ENCODE assay signal across 10 cellular contexts in the genomic region with DNA sequence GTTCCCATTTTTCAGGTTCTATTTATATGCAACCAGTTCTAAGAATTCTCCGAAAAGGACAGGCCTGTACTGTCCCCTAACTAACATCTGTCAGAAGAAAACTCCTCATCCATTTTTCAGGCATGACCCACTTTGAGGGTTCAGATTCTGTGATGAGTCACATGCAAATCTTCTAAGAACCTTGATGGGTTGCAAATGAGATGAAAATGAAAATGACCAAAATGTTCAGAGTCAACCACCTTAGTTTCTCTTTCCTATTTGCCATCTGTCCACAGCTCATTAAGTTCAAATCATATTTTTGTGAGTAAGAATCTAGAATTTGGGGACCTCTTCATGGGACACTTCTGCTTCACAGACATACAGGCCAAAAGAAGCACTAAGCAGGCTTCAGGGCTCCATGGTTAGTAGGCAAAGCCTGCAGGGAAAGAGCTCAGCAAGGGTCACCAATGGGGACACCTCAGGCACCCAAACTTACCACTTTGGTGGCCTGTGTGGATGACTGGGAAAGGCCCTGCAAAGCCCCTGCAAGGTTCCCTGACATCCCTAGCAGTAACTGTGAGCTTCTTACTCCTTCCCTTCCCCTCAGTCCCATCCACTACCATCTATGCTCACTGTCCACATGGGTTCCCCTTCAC.
A peak's percentile ranks its signal among the peaks of the same experiment; 100 is the strongest.
DNase-seq lines count a peak whose midpoint lies in the region; ATAC-seq and TF ChIP-seq lines count a peak whose summit lies in the region.
"Had no signal": no experiment of that assay in that cellular context is flagged by ENCODE, and none has a peak within 500 bp of the region (broad histone marks: within the 10 kb centered on the region; RNA-seq: fewer than 3 reads in every experiment).

No MANE protein-coding gene starts in this region.

- no peaks in the 10 kb centered on the region for H3K9me3 ChIP-seq in Peyer's patch
- H3K9me3 ChIP-seq in aorta (ENCODE audit: control insufficient read depth, low read length) = no peaks in the 10 kb centered on the region
- H3K9me3 ChIP-seq in upper lobe of left lung = no peaks in the 10 kb centered on the region
- H3K9me3 ChIP-seq: BLaER1 had no signal

- H3K9ac ChIP-seq in KMS-11 = no peak overlapping the region
- H3K9ac ChIP-seq: BLaER1 had no signal

- no peaks in the 10 kb centered on the region for H3K79me2 ChIP-seq in KMS-11 (ENCODE audit: insufficient read depth, low read depth)

- WGBS in aorta, 2 donors = 96 to 97% methylated on average over 1 of the region's 1 CpG
- whole genome bisulfite sequencing in upper lobe of left lung, 2 donors = 95 to 100% methylated on average over 1 of the region's 1 CpG

- DNase-seq in ELR (ENCODE audit: low read depth) (peak; percentile 26), 8988T (no peak), Peyer's patch (no peak), aorta (no peak), upper lobe of left lung (no peak)
- DNase-seq: effector CD4-positive, alpha-beta T cell had no signal

- peaks cover 17% of the 10 kb centered on the region for H3K4me1 ChIP-seq in KMS-11 (ENCODE audit: low read depth, poor library complexity, severe bottlenecking)
- no peaks in the 10 kb centered on the region for H3K4me1 ChIP-seq in Peyer's patch
- H3K4me1 ChIP-seq in aorta (ENCODE audit: control insufficient read depth in 1 of 2, insufficient read depth in 2 of 2, low read length in 2 of 2) = no peaks in the 10 kb centered on the region
- H3K4me1 ChIP-seq in upper lobe of left lung = no peaks in the 10 kb centered on the region

- no peak overlapping the region for H2AFZ ChIP-seq in KMS-11 (ENCODE audit: low read depth)

- TF ChIP-seq CTCF in KMS-11 (conservative IDR thresholded peaks at IDR 0.05; ENCODE audit: low read depth, low read length) (no peak), Peyer's patch (IDR thresholded peaks at IDR 0.05) (no peak), upper lobe of left lung (IDR thresholded peaks at IDR 0.05) (no peak)

- intact Hi-C loops in aorta (cut with DNase I) = no loop called here

- no peak overlapping the region for H3K27ac ChIP-seq in KMS-11
- H3K27ac ChIP-seq in Peyer's patch = no peak overlapping the region
- no peak overlapping the region for H3K27ac ChIP-seq in aorta (ENCODE audit: low read depth in 1 of 2, low read length in 2 of 2)
- no peak overlapping the region for H3K27ac ChIP-seq in upper lobe of left lung
- H3K27ac ChIP-seq: BLaER1 had no signal

- ATAC-seq in GM19023 (IDR thresholded peaks at IDR 0.05; ENCODE audit: unreplicated experiment) (peak; percentile 86), HG02759 (IDR thresholded peaks at IDR 0.05; ENCODE audit: unreplicated experiment) (peak; percentile 89), aorta (ENCODE audit: low FRiP score) (no peak), upper lobe of left lung (ENCODE audit: low FRiP score in 2 of 2) (no peak)

- no peak overlapping the region for H3K4me3 ChIP-seq in KMS-11 (IDR thresholded peaks at IDR 0.05; ENCODE audit: insufficient read depth, low read depth, low read length)
- H3K4me3 ChIP-seq in Peyer's patch = no peak overlapping the region
- H3K4me3 ChIP-seq in aorta (ENCODE audit: low read length in 2 of 2) = no peak overlapping the region
- no peak overlapping the region for H3K4me3 ChIP-seq in upper lobe of left lung
- H3K4me3 ChIP-seq: BLaER1 had no signal

- H3K36me3 ChIP-seq in KMS-11 (ENCODE audit: insufficient read depth) (no peaks in the 10 kb centered on the region), Peyer's patch (no peaks in the 10 kb centered on the region), aorta (ENCODE audit: control insufficient read depth in 1 of 2, insufficient read depth in 2 of 2, low read length in 1 of 2) (no peaks in the 10 kb centered on the region), upper lobe of left lung (no peaks in the 10 kb centered on the region)
- H3K36me3 ChIP-seq: BLaER1 had no signal

- H3K4me2 ChIP-seq in KMS-11 = peak overlapping the region; percentile 39; the same call in 1 of the 2 replicates
- H3K4me2 ChIP-seq: BLaER1 had no signal

- TF ChIP-seq POLR2A in Peyer's patch (IDR thresholded peaks at IDR 0.05) = no peak
- no peak for TF ChIP-seq POLR2A in upper lobe of left lung (IDR thresholded peaks at IDR 0.05)

- H3K27me3 ChIP-seq in KMS-11 (ENCODE audit: insufficient read depth, low read depth) = no peaks in the 10 kb centered on the region
- no peaks in the 10 kb centered on the region for H3K27me3 ChIP-seq in Peyer's patch
- H3K27me3 ChIP-seq in aorta (ENCODE audit: control insufficient read depth in 1 of 2, insufficient read depth in 2 of 2, low read length in 1 of 2) = no peaks in the 10 kb centered on the region
- H3K27me3 ChIP-seq in upper lobe of left lung = no peaks in the 10 kb centered on the region
- H3K27me3 ChIP-seq: BLaER1 had no signal

- TF ChIP-seq EP300 in upper lobe of left lung (IDR thresholded peaks at IDR 0.05) = no peak

- H4K20me1 ChIP-seq in KMS-11 (ENCODE audit: insufficient read depth) = no peaks in the 10 kb centered on the region
- H4K20me1 ChIP-seq: BLaER1 had no signal

Comparison
In these comparisons a context has a peak if more than half of its experiments do, and no peak if none do; other contexts are left out.
1. ATAC-seq: peak in GM19023 (single experiment) and HG02759 (single experiment); none in aorta (single experiment) and upper lobe of left lung (0 of 2).